In genomic region chr11:67630230-67630942, GRCh38 we compare ENCODE assay signal across 8 cellular contexts. TPM values are rescaled to one million over a fixed set of nuclear protein-coding genes. Genes with fewer than 3 reads are reported as not detected.
DNase-seq lines count a peak whose midpoint lies in the region; ATAC-seq and TF ChIP-seq lines count a peak whose summit lies in the region.

No MANE protein-coding gene starts in this region.

- peak overlapping the region; percentile 89 for H3K27ac Mint-ChIP-seq in chondrocyte (ENCODE audit: unreplicated experiment)

- no peaks in the 10 kb centered on the region for H3K27me3 ChIP-seq in BJ (ENCODE audit: control insufficient read depth, insufficient read depth, low read length)

- H3K27me3 Mint-ChIP-seq in chondrocyte (ENCODE audit: low read depth) = no peaks in the 10 kb centered on the region

- peak; percentile 72 for TF ChIP-seq POLR2A in GM19099 (IDR thresholded peaks at IDR 0.05; ENCODE audit: extremely low read depth, insufficient read length, low read depth)

- peak overlapping the region; percentile 80 for H3K4me3 ChIP-seq in BJ (ENCODE audit: low read depth, low read length)

- CTCF ChIA-PET in BJ (lab: Yijun Ruan, JAX) = interaction anchor here (0.6 to 7.2 kb wide), 12 partner anchors 9 to 282 kb away, joined by 3 to 88 read pairs (median 6); partner anchors contain the start of genes ACY3 and TBX10

- peak overlapping the region; percentile 78 for H3K4me3 Mint-ChIP-seq in chondrocyte (ENCODE audit: unreplicated experiment)

- H3K4me1 Mint-ChIP-seq in chondrocyte (ENCODE audit: low read depth) = peaks cover 5% of the 10 kb centered on the region

- no peaks in the 10 kb centered on the region for H3K9me3 Mint-ChIP-seq in chondrocyte (ENCODE audit: low read depth)

- DNase-seq in BJ (ENCODE audit: low read depth) (peak; percentile 81), NCI-H345 treated with DMSO at 0.1 percent for 48 hours (lab: John Stamatoyannopoulos, UW; ENCODE audit: unreplicated experiment) (peak; percentile 85), chondrocyte (ENCODE audit: low spot score) (peak; percentile 98), kidney tubule cell (ENCODE audit: low spot score) (peak; percentile 97)
- peak; percentile 90 for DNase-seq in activated CD4-positive, CD25-positive, alpha-beta regulatory T cell treated with anti-CD3 and anti-CD28 coated beads, Interleukin-2, amount 50 U/mL, for 16 hours (ENCODE audit: low read depth, low spot score)
- DNase-seq in stimulated activated CD4-positive, alpha-beta T cell treated with anti-CD3 and anti-CD28 coated beads, Interleukin-1b, Interleukin-23, amount 100 ng/mL, for 1 hour (ENCODE audit: low read depth in 2 of 2) = peak; percentile 89 to 92

- H3K36me3 Mint-ChIP-seq in chondrocyte (ENCODE audit: low read depth) = no peaks in the 10 kb centered on the region

- TF ChIP-seq CTCF in BJ (IDR thresholded peaks at IDR 0.05; ENCODE audit: insufficient read depth, low read depth, low read length) (peak; percentile 81), chondrocyte (IDR thresholded peaks at IDR 0.05) (peak; percentile 88)

- POLR2A ChIA-PET in BJ (lab: Charles Lee) = no interaction called here

- peak; percentile 71 for ATAC-seq in HG03354 (IDR thresholded peaks at IDR 0.05; ENCODE audit: poor library complexity, severe bottlenecking, unreplicated experiment)

- no peaks in the 10 kb centered on the region for H3K36me3 ChIP-seq in BJ (ENCODE audit: control insufficient read depth, insufficient read depth, low read length)

RNA-seq across cellular contexts. Expression of gene NUDT8, which starts 0.6 kb away (rescaled TPM):
- polyA plus RNA-seq in BJ (2011; rRNA removed) = 1.3 and 1.7 TPM in 2 replicates
- polyA minus RNA-seq in BJ (2011; rRNA and poly(A)+ RNA removed) = 0.81 and 1.2 TPM in 2 replicates
- 8.4 to 12.6 TPM (median 11.3 TPM) in 3 replicates for total RNA-seq in chondrocyte

RNA-seq across cellular contexts. Expression of gene TBX10, which starts 9.2 kb away (rescaled TPM):
- polyA plus RNA-seq in BJ (2011; rRNA removed) = not detected in 2 replicates
- not detected in 2 replicates for polyA minus RNA-seq in BJ (2011; rRNA and poly(A)+ RNA removed)
- not detected in 3 replicates for total RNA-seq in chondrocyte

RNA-seq across cellular contexts. Expression of gene ACY3, which starts 20.1 kb away (rescaled TPM):
- polyA plus RNA-seq in BJ (2011; rRNA removed) = not detected in 2 replicates
- not detected in 2 replicates for polyA minus RNA-seq in BJ (2011; rRNA and poly(A)+ RNA removed)
- total RNA-seq in chondrocyte = not detected in 3 replicates

RNA-seq across cellular contexts. Expression of gene NDUFV1, which starts 23.6 kb away (rescaled TPM):
- polyA plus RNA-seq in BJ (2011; rRNA removed) = 97.9 and 149 TPM in 2 replicates
- polyA minus RNA-seq in BJ (2011; rRNA and poly(A)+ RNA removed) = 61.7 and 65.1 TPM in 2 replicates
- total RNA-seq in chondrocyte = 119 to 151 TPM (median 121 TPM) in 3 replicates

RNA-seq across cellular contexts. Expression of gene ALDH3B2, which starts 44.0 kb away (rescaled TPM):
- not detected in 2 replicates for polyA plus RNA-seq in BJ (2011; rRNA removed)
- polyA minus RNA-seq in BJ (2011; rRNA and poly(A)+ RNA removed) = not detected in 2 replicates
- total RNA-seq in chondrocyte = not detected in 3 replicates

Comparison
In these comparisons a context has a peak if more than half of its experiments do, and no peak if none do; other contexts are left out.
1. Peak in every context shown above with its lines: DNase-seq, ATAC-seq and H3K4me3 ChIP-seq.